ENCODE assay signal across 8 cellular contexts in the genomic region with DNA sequence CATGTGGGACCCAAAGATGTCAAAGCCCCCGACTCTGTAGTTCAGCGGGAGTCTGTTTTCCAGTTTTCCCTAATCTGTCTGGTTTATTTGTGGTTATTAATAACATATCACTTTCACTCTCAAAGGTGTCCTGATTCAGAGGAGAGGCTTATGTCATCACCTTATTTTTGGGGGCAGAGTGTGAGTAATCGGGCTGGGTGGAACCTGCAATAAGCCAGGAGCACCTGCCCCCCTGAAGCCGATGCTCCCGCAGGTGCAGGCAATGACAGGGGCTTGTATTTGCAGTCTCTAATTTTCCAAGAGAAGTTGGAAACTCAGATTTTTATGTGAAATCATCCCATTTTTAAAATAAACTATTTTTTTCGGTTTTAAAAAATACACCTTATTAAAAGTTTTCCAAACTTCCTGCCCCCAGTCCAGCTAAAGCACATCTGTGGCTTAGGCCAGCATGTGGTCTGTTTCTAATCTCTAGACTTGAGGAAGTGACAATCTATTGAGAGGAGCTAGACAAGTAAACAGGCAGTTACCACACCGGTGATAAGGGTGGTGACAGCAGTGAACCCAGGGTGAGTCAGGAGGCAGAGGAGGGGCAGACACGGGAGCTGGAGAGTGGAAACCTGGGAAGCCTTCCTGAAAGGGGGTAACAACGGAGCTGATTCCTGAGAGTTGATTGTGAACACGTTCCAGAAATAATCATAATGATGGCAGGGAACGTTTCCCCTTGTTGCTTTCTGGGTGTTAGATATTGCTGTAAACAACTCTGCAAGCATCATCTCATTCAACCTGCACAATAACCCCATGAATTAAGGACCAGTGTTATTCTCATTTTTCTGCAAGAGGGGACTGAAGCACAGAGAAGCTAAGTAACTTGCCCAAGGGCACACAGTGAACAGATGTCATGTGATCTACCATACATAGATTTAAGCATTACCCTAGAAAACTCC. TPM values are rescaled to one million over a fixed set of nuclear protein-coding genes. Genes with fewer than 3 reads are reported as not detected.
A peak's percentile ranks its signal among the peaks of the same experiment; 100 is the strongest.
DNase-seq lines count a peak whose midpoint lies in the region; ATAC-seq and TF ChIP-seq lines count a peak whose summit lies in the region.

No MANE protein-coding gene starts in this region.

- peak; percentile 44 for ATAC-seq in GM18517 (IDR thresholded peaks at IDR 0.05; ENCODE audit: unreplicated experiment)
- ATAC-seq in HG02588 (IDR thresholded peaks at IDR 0.05; ENCODE audit: unreplicated experiment): peak; percentile 37
- ATAC-seq in left colon: peak; percentile 82

- TF ChIP-seq CTCF in NB4 (IDR thresholded peaks at IDR 0.05; ENCODE audit: low read depth, low read length): no peak

- intact Hi-C loops in left colon (cut with DNase I, micrococcal nuclease): no loop called here

- H3K4me3 ChIP-seq in NB4 (ENCODE audit: low read depth, low read length): no peak overlapping the region

- TF ChIP-seq POLR2A in NB4 (IDR thresholded peaks at IDR 0.05; ENCODE audit: extremely low read depth, insufficient read length): no peak

- DNase-seq in NB4 (ENCODE audit: low read depth) (peak; percentile 85), left colon (peak; percentile 69 to 89), mesenteric fat pad (ENCODE audit: low spot score) (no peak), DMS153 treated with DMSO at 0.1 percent for 48 hours (lab: John Stamatoyannopoulos, UW; ENCODE audit: unreplicated experiment) (no peak), amniotic stem cell (lab: John Stamatoyannopoulos, UW) (no peak)
- peak; percentile 77 for DNase-seq in activated effector memory CD4-positive, alpha-beta T cell treated with anti-CD3 and anti-CD28 coated beads, Interleukin-2, amount 50 U/mL, for 16 hours

RNA-seq across cellular contexts. Expression of a gene that starts 37.3 kb away (rescaled TPM):
- 10 to 100 TPM; 40.8 to 74.0 TPM for total RNA-seq in left colon
- total RNA-seq in mesenteric fat pad: 133 TPM

Comparison
In these comparisons a context has a peak if more than half of its experiments do, and no peak if none do; other contexts are left out.
1. DNase-seq: peak in NB4 (single experiment), activated effector memory CD4-positive, alpha-beta T cell treated with anti-CD3 and anti-CD28 coated beads, Interleukin-2, amount 50 U/mL, for 16 hours (single experiment) and left colon (2 of 2); none in mesenteric fat pad (single experiment), DMS153 treated with DMSO at 0.1 percent for 48 hours (single experiment) and amniotic stem cell (single experiment).
2. Peak in every context shown above with its lines, with median percentiles within 50 percentile points of each other: ATAC-seq.